In the genomic region with DNA sequence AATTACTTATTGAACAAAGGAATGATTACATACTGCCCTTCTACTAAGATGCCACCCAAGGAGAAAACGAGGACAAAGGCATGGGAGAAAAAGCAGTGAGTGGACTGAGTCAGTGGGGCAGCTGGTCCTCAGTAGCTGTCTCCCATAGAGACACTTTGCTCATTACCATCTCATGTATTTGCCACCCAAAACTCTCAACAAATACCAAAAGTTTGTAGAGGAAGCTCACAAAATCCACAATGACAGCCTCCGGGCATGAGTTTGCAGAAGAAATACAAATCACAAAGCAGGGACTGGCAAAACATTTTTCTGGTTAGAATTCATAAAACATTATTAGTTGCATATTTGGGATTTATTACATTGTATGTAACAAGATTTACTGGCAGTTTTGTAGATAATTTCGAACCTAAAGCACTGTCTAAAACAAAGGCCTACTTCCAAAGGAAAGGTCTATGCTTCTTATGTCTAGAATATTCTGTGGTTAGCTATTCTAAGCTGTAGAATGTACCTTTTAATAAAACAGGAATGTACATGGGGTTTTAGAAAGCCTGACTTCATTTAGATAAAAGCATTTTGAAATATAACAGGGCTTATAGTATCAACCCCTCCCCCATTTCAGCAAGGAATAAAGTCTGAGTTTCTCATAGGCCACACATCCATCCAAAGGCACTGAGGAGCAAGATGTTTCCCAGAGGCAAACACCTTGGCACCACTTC, we compare ENCODE assay signal across 1 cellular context.
TF ChIP-seq lines count a peak whose summit lies in the region.

No MANE protein-coding gene starts in this region.

TF ChIP-seq in IMR-90, 13 proteins besides CTCF, POLR2A, EP300 and RAD21 (continued from another document):
- no peak for TF ChIP-seq SMC3 (IDR thresholded peaks at IDR 0.05; ENCODE audit: low read depth, low read length)
TF ChIP-seq in IMR-90: peak in this region for 0.
